8 cellular contexts compared by ENCODE assay signal in genomic region chr9:130579738-130580463, GRCh38. TPM values are rescaled to one million over a fixed set of nuclear protein-coding genes. Genes with fewer than 3 reads are reported as not detected.
DNase-seq lines count a peak whose midpoint lies in the region; ATAC-seq and TF ChIP-seq lines count a peak whose summit lies in the region.

No MANE protein-coding gene starts in this region.

- H3K27ac ChIP-seq in lower lobe of right lung (peak overlapping the region; percentile 93), tibial nerve (peak overlapping the region; percentile 71 to 94 (median 88))

- H3K9me3 Mint-ChIP-seq in central memory CD8-positive, alpha-beta T cell, result no peaks in the 10 kb centered on the region

- H3K27ac Mint-ChIP-seq in central memory CD8-positive, alpha-beta T cell (ENCODE audit: low read depth), result peak overlapping the region; percentile 65

- DNase-seq in AG10803 (ENCODE audit: low read depth), result no peak
- DNase-seq in KBM-7, result peak; percentile 5
- DNase-seq in central memory CD8-positive, alpha-beta T cell (ENCODE audit: low spot score in 2 of 2), result peak in 1 of 2 donors; percentile 9
- DNase-seq in lower lobe of right lung, result no peak
- no peak for DNase-seq in tibial nerve (ENCODE audit: low spot score in 2 of 2)
- no peak for DNase-seq in NK-92 treated with Interleukin-12 subunit alpha and Interleukin-12 subunit beta, amount 100 ng/mL, for 24 hours (lab: John Stamatoyannopoulos, UW)
- DNase-seq in stimulated activated CD4-positive, alpha-beta T cell treated with anti-CD3 and anti-CD28 coated beads, Interleukin-4, amount 100 ng/mL, for 24 hours, result no peak

- peak overlapping the region; percentile 88 for H3K4me3 Mint-ChIP-seq in central memory CD8-positive, alpha-beta T cell

- TF ChIP-seq POLR2A in tibial nerve (IDR thresholded peaks at IDR 0.05), result no peak

- H3K4me1 ChIP-seq in lower lobe of right lung, result peaks cover 33% of the 10 kb centered on the region
- peaks cover 0 to 58% (median 18%) of the 10 kb centered on the region in 4 donors for H3K4me1 ChIP-seq in tibial nerve

- no peaks in the 10 kb centered on the region for H3K9me3 ChIP-seq in lower lobe of right lung
- H3K9me3 ChIP-seq in tibial nerve, result no peaks in the 10 kb centered on the region

- in situ Hi-C loops in KBM-7 (cut with MboI; ENCODE audit: low pct_unique_long_range_greater_than_20kb, low sequenced_read_pairs), result no loop called here

- TF ChIP-seq EP300 in tibial nerve (IDR thresholded peaks at IDR 0.05), result no peak

- intact Hi-C loops in lower lobe of right lung (cut with DNase I), result no loop called here

- peaks cover 31% of the 10 kb centered on the region for H3K4me1 Mint-ChIP-seq in central memory CD8-positive, alpha-beta T cell

- ATAC-seq in GM21367 (IDR thresholded peaks at IDR 0.05; ENCODE audit: unreplicated experiment) (peak; percentile 39), lower lobe of right lung (peak; percentile 29 to 51)
- ATAC-seq in central memory CD8-positive, alpha-beta T cell (replicated peaks; ENCODE audit: extremely low read depth, poor library complexity, severe bottlenecking), result peak; percentile 39

- peaks cover 4% of the 10 kb centered on the region for H3K36me3 Mint-ChIP-seq in central memory CD8-positive, alpha-beta T cell (ENCODE audit: insufficient read depth)

- peak overlapping the region; percentile 97 for H3K4me3 ChIP-seq in AG10803 (ENCODE audit: low read length)
- H3K4me3 ChIP-seq in lower lobe of right lung, result peak overlapping the region; percentile 99
- H3K4me3 ChIP-seq in tibial nerve, result peak overlapping the region; percentile 71 to 98 (median 90)

- H3K36me3 ChIP-seq in lower lobe of right lung, result peaks cover 5% of the 10 kb centered on the region
- peaks cover 0 to 3% (median 0%) of the 10 kb centered on the region in 3 donors for H3K36me3 ChIP-seq in tibial nerve

- TF ChIP-seq CTCF in AG10803 (conservative IDR thresholded peaks at IDR 0.05; ENCODE audit: low read length) (no peak; the same call in 1 of the 2 replicates), lower lobe of right lung (IDR thresholded peaks at IDR 0.05) (no peak), tibial nerve (IDR thresholded peaks at IDR 0.05) (no peak)

- H3K27me3 ChIP-seq in lower lobe of right lung (ENCODE audit: low read depth) (no peaks in the 10 kb centered on the region), tibial nerve (no peaks in the 10 kb centered on the region)

- 2% methylated on average over 24 to 34 of the region's 40 CpGs for WGBS in tibial nerve, 2 donors

- H3K27me3 Mint-ChIP-seq in central memory CD8-positive, alpha-beta T cell, result no peaks in the 10 kb centered on the region

RNA-seq across cellular contexts. Expression of gene FUBP3, which starts 0.5 kb away (rescaled TPM):
- total RNA-seq in lower lobe of right lung (46.8 TPM), tibial nerve (10 to 100 TPM; 33.1 to 59.9 (median 37.8) TPM)
